9 cellular contexts compared by ENCODE assay signal in the genomic region with DNA sequence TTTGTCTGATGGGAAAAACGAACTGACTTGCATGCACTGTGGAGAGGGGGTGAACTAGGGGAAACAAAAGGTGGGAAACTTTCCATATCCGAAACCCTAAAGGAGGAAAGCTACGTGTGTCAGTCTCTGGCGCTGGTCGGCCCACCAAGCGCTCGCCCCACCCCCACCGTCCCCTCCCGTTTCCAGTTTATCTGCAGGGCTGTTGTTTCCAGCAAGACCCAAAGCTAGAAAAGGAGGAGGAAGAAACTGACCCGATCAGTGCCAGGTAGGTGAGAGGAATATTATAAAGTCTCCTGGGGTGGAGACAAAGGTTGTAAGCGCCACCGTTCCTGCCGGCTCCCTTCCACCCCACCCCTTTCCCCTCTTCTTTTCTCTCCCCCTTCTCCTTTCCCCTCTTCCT. TPM values are rescaled to one million over a fixed set of nuclear protein-coding genes. Genes with fewer than 3 reads are reported as not detected.
DNase-seq lines count a peak whose midpoint lies in the region; ATAC-seq and TF ChIP-seq lines count a peak whose summit lies in the region.
"Had no signal": no experiment of that assay in that cellular context is flagged by ENCODE, and none has a peak within 500 bp of the region (broad histone marks: within the 10 kb centered on the region; RNA-seq: fewer than 3 reads in every experiment).

No MANE protein-coding gene starts in this region.

- no peaks in the 10 kb centered on the region for H3K79me2 ChIP-seq in MM.1S (ENCODE audit: low read length)

- no TSS peak for BruUV-seq in Caco-2 (replicated peaks; lab: Mats Ljungman, UMichigan)

- intact Hi-C loops in Caco-2 (cut with micrococcal nuclease; ENCODE audit: unreplicated experiment), result no loop called here
- intact Hi-C loops in colonic mucosa (cut with DNase I), result no loop called here

- CTCF ChIA-PET in Caco-2 (lab: Charles Lee), result interaction anchor here (1.1 kb wide), 1 partner anchor 14 kb away, joined by 3 read pairs; no protein-coding TSS in a partner anchor

- no peak for DNase-seq in Caco-2
- DNase-seq in MM.1S, result no peak
- DNase-seq in colonic mucosa, result peak; percentile 50
- no peak for DNase-seq in memory B cell (ENCODE audit: low spot score in 2 of 2)
- peak; percentile 53 for DNase-seq in ureter (ENCODE audit: low spot score)
- DNase-seq in HCEC 1CT, result no peak

- peaks cover 18% of the 10 kb centered on the region for H3K4me1 ChIP-seq in Caco-2
- no peaks in the 10 kb centered on the region for H3K4me1 ChIP-seq in MM.1S (ENCODE audit: low read length)
- no peaks in the 10 kb centered on the region for H3K4me1 ChIP-seq in colonic mucosa

- H3K27me3 ChIP-seq in Caco-2 (replicated peaks; ENCODE audit: control insufficient read depth, insufficient read depth, low read length) (no peaks in the 10 kb centered on the region), MM.1S (replicated peaks; ENCODE audit: insufficient read depth, low read length) (no peaks in the 10 kb centered on the region), colonic mucosa (no peaks in the 10 kb centered on the region)

- no peak for ATAC-seq in memory B cell (ENCODE audit: low read depth)
- ATAC-seq in GM18861 (IDR thresholded peaks at IDR 0.05; ENCODE audit: unreplicated experiment), result no peak
- ATAC-seq in GM19397 (IDR thresholded peaks at IDR 0.05; ENCODE audit: unreplicated experiment), result no peak

- POLR2A ChIA-PET in Caco-2 (lab: Charles Lee), result interaction anchor here (0.6 to 1.6 kb wide), 2 partner anchors 23 to 49 kb away, joined by 5 to 6 read pairs; no protein-coding TSS in a partner anchor

- H3K9me3 ChIP-seq in Caco-2 (no peaks in the 10 kb centered on the region), MM.1S (replicated peaks; ENCODE audit: insufficient read depth, low read length) (no peaks in the 10 kb centered on the region), colonic mucosa (no peaks in the 10 kb centered on the region)

- peak overlapping the region; percentile 13 for H3K27ac Mint-ChIP-seq in Caco-2 (ENCODE audit: unreplicated experiment)
- no peak overlapping the region for H3K27ac Mint-ChIP-seq in memory B cell

- peak overlapping the region; percentile 91 for H2AFZ ChIP-seq in MM.1S (ENCODE audit: low read length)

- peak overlapping the region; percentile 44 for H3K4me3 ChIP-seq in Caco-2 (ENCODE audit: low read depth, low read length)
- peak overlapping the region; percentile 71 for H3K4me3 ChIP-seq in MM.1S (ENCODE audit: low read length)
- peak overlapping the region; percentile 47 for H3K4me3 ChIP-seq in colonic mucosa

- H3K27ac ChIP-seq in MM.1S (ENCODE audit: low read length) (no peak overlapping the region), colonic mucosa (peak overlapping the region; percentile 77)
- H3K27ac ChIP-seq: KMS-11 had no signal

- H3K4me1 Mint-ChIP-seq in Caco-2 (ENCODE audit: low read depth, unreplicated experiment), result peaks cover 5% of the 10 kb centered on the region
- peaks cover 9% of the 10 kb centered on the region for H3K4me1 Mint-ChIP-seq in memory B cell

- H3K9ac ChIP-seq in MM.1S (ENCODE audit: low read length), result peak overlapping the region; percentile 48; the same call in 1 of the 2 replicates
- peak overlapping the region; percentile 86 to 87 for H3K9ac ChIP-seq in colonic mucosa (ENCODE audit: low read depth in 2 of 2, low read length in 2 of 2)
- H3K9ac ChIP-seq: KMS-11 had no signal

- no peak for TF ChIP-seq CTCF in Caco-2 (IDR thresholded peaks at IDR 0.05; ENCODE audit: insufficient read depth in 1 of 2, low read depth in 1 of 2, low read length in 1 of 2, severe bottlenecking in 1 of 2, unreplicated experiment in 1 of 2)
- no peak for TF ChIP-seq CTCF in MM.1S (IDR thresholded peaks at IDR 0.05; ENCODE audit: low read length)
- TF ChIP-seq CTCF in colonic mucosa (IDR thresholded peaks at IDR 0.05), result no peak

- H3K27me3 Mint-ChIP-seq in Caco-2 (ENCODE audit: insufficient read depth, unreplicated experiment) (no peaks in the 10 kb centered on the region), memory B cell (peaks cover 5% of the 10 kb centered on the region)

- H3K4me3 Mint-ChIP-seq in Caco-2 (ENCODE audit: unreplicated experiment), result peak overlapping the region; percentile 83
- H3K4me3 Mint-ChIP-seq in memory B cell, result peak overlapping the region; percentile 88

- H3K9me3 Mint-ChIP-seq in Caco-2 (ENCODE audit: unreplicated experiment) (no peaks in the 10 kb centered on the region), memory B cell (no peaks in the 10 kb centered on the region)

- no peaks in the 10 kb centered on the region for H3F3A ChIP-seq in MM.1S (ENCODE audit: insufficient read depth, low read length)

- H3K9me2 ChIP-seq in MM.1S (replicated peaks; ENCODE audit: insufficient read depth, low read length), result no peaks in the 10 kb centered on the region

- H3K36me3 ChIP-seq in Caco-2 (ENCODE audit: control insufficient read depth, insufficient read depth, low read length) (no peaks in the 10 kb centered on the region), MM.1S (replicated peaks; ENCODE audit: insufficient read depth, low read length) (no peaks in the 10 kb centered on the region), colonic mucosa (no peaks in the 10 kb centered on the region)

- peak overlapping the region; percentile 69; the same call in 1 of the 2 replicates for H3K4me2 ChIP-seq in MM.1S (ENCODE audit: low read depth, low read length)
- H3K4me2 ChIP-seq: KMS-11 had no signal

- no peaks in the 10 kb centered on the region for H4K20me1 ChIP-seq in MM.1S (ENCODE audit: insufficient read depth, low read length)

- H3K36me3 Mint-ChIP-seq in Caco-2 (ENCODE audit: insufficient read depth, unreplicated experiment), result peaks cover 22% of the 10 kb centered on the region
- no peaks in the 10 kb centered on the region for H3K36me3 Mint-ChIP-seq in memory B cell

RNA-seq across cellular contexts. Expression of gene TCEAL9, which starts 0.6 kb away (rescaled TPM):
- total RNA-seq in Caco-2 (2022) (41.9 and 44.9 TPM in 2 replicates), colonic mucosa (10 to 100 TPM; 23.9 to 34.7 TPM), ureter (52.1 TPM)

RNA-seq across cellular contexts. Expression of gene BEX3, which starts 19.4 kb away (rescaled TPM):
- total RNA-seq in Caco-2 (2022), result 293 and 367 TPM in 2 replicates
- total RNA-seq in colonic mucosa, result 10 to 100 TPM; 33.7 to 44.9 TPM
- total RNA-seq in ureter, result 111 TPM

RNA-seq across cellular contexts. Expression of gene TCEAL7, which starts 26.9 kb away (rescaled TPM):
- not detected in 2 replicates for total RNA-seq in Caco-2 (2022)
- total RNA-seq in colonic mucosa, result 1 to 10 TPM in 1 of 2 donors, under 1 TPM in 1; 0.82 to 4.0 TPM
- 7.9 TPM for total RNA-seq in ureter

RNA-seq across cellular contexts. Expression of gene BEX2, which starts 46.1 kb away (rescaled TPM):
- total RNA-seq in Caco-2 (2022) (16.8 and 24.5 TPM in 2 replicates), colonic mucosa (1 to 10 TPM; 6.1 to 6.6 TPM), ureter (16.5 TPM)

Comparison
In these comparisons a context has a peak if more than half of its experiments do, and no peak if none do; other contexts are left out.
1. DNase-seq: peak in colonic mucosa (single experiment) and ureter (single experiment); none in Caco-2 (0 of 2), MM.1S (single experiment), memory B cell (0 of 2) and HCEC 1CT (single experiment).
2. Peak in every context shown above with its lines, with median percentiles within 50 percentile points of each other: H3K4me3 ChIP-seq.